ENCODE assay signal across 11 cellular contexts in the genomic region with DNA sequence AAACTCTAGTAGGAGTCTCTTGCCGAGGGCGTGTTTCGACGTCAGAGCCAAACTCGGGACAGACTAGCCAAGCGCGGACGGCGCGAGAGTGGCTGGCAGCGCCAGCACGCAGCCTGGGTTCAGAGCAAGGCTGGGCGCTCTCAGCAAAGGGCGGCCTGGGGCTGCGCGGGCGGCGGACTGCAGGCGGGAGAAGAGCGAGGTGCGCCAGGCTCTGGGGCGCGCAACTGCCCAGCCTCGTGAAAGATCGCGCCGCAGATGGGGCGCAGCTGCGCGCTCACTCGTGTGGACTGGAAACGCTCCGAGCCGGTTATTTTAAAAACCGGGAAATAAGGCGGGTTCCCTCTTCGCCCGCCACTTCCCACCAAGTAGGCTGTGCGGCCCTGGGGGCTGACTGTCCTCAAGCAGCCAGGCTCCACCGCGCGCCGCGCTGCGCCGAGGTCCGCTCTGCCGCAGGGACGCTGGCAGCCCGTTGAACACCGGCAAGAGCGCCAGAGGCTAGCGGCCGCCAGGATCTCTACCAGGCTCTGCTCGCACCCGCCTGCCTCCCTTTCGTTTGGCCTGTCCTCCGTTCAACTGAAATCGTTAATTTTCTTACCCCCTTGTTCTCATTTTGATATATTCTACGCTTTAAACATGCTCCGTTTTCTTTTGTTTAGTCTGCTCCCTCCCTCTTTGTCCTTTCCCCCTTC. TPM values are rescaled to one million over a fixed set of nuclear protein-coding genes. Genes with fewer than 3 reads are reported as not detected.
DNase-seq lines count a peak whose midpoint lies in the region; ATAC-seq lines count a peak whose summit lies in the region.
"Had no signal": no experiment of that assay in that cellular context is flagged by ENCODE, and none has a peak within 500 bp of the region (broad histone marks: within the 10 kb centered on the region; RNA-seq: fewer than 3 reads in every experiment).

No MANE protein-coding gene starts in this region.

- no peaks in the 10 kb centered on the region for H3K9me3 Mint-ChIP-seq in activated naive CD4-positive, alpha-beta T cell treated with anti-CD3 and anti-CD28 coated beads for 36 hours

- peaks cover 55% of the 10 kb centered on the region for H3K27me3 Mint-ChIP-seq in activated naive CD4-positive, alpha-beta T cell treated with anti-CD3 and anti-CD28 coated beads for 36 hours (ENCODE audit: low read depth)

- H3K27me3 ChIP-seq in adipocyte (replicated peaks; ENCODE audit: control insufficient read depth, insufficient read depth, low read length) (peaks cover 60% of the 10 kb centered on the region), subcutaneous abdominal adipose tissue (ENCODE audit: control insufficient read depth in 5 of 5, insufficient read depth in 4 of 5, low read length in 5 of 5) (peaks cover 41 to 59% (median 50%) of the 10 kb centered on the region in 5 donors)

- peaks cover 14% of the 10 kb centered on the region for H3K4me1 Mint-ChIP-seq in activated naive CD4-positive, alpha-beta T cell treated with anti-CD3 and anti-CD28 coated beads for 36 hours (ENCODE audit: low read depth)

- peak overlapping the region; percentile 30 for H3K4me3 Mint-ChIP-seq in activated naive CD4-positive, alpha-beta T cell treated with anti-CD3 and anti-CD28 coated beads for 36 hours

- CTCF ChIA-PET in activated naive CD4-positive, alpha-beta T cell treated with anti-CD3 and anti-CD28 coated beads for 36 hours (lab: Charles Lee), result interaction anchor here (1.4 to 5.4 kb wide), 2 partner anchors 8 to 14 kb away, joined by 6 to 42 read pairs; no protein-coding TSS in a partner anchor

- H3K4me1 ChIP-seq in adipocyte (ENCODE audit: control insufficient read depth, insufficient read depth, low read length), result peaks cover 2% of the 10 kb centered on the region
- peaks cover 0 to 42% (median 35%) of the 10 kb centered on the region in 5 donors for H3K4me1 ChIP-seq in subcutaneous abdominal adipose tissue (ENCODE audit: control insufficient read depth in 5 of 5, insufficient read depth in 5 of 5, low read length in 5 of 5)

- no peaks in the 10 kb centered on the region for H3K36me3 ChIP-seq in adipocyte (ENCODE audit: control insufficient read depth, insufficient read depth, low read length, severe bottlenecking)
- H3K36me3 ChIP-seq in subcutaneous abdominal adipose tissue (ENCODE audit: control insufficient read depth in 5 of 5, insufficient read depth in 5 of 5, low read length in 5 of 5), result no peaks in the 10 kb centered on the region
- H3K36me3 ChIP-seq: ascending aorta had no signal

- H3K9ac ChIP-seq in adipocyte (ENCODE audit: low read length) (no peak overlapping the region), subcutaneous abdominal adipose tissue (ENCODE audit: low read length in 5 of 5) (no peak overlapping the region)

- peak; percentile 19 for ATAC-seq in left colon
- no peak for ATAC-seq in activated CD4-positive, CD25-positive, alpha-beta regulatory T cell treated with anti-CD3 and anti-CD28 coated beads, Interleukin-2, amount 50 U/mL, for 24 hours

- H3K9me3 ChIP-seq in adipocyte (ENCODE audit: control insufficient read depth, low read length), result peaks cover 30% of the 10 kb centered on the region
- no peaks in the 10 kb centered on the region for H3K9me3 ChIP-seq in subcutaneous abdominal adipose tissue (ENCODE audit: control insufficient read depth in 5 of 5, low read length in 5 of 5)
- H3K9me3 ChIP-seq: ascending aorta had no signal

- H3K27ac Mint-ChIP-seq in activated naive CD4-positive, alpha-beta T cell treated with anti-CD3 and anti-CD28 coated beads for 36 hours, result no peak overlapping the region

- H3K4me3 ChIP-seq in adipocyte (ENCODE audit: low read length) (no peak overlapping the region), subcutaneous abdominal adipose tissue (ENCODE audit: low read depth in 1 of 5, low read length in 5 of 5) (peak overlapping the region in 3 of 5 donors; percentile 34 to 50 (median 41))

- no peaks in the 10 kb centered on the region for H3K36me3 Mint-ChIP-seq in activated naive CD4-positive, alpha-beta T cell treated with anti-CD3 and anti-CD28 coated beads for 36 hours (ENCODE audit: low read depth)

- DNase-seq in activated naive CD4-positive, alpha-beta T cell treated with anti-CD3 and anti-CD28 coated beads for 36 hours, result no peak
- DNase-seq in activated naive CD4-positive, alpha-beta T cell treated with Interleukin-2 at 50 U/mL for 16 hours, result no peak
- DNase-seq in adipocyte (ENCODE audit: low read depth), result peak; percentile 56
- DNase-seq in left colon, result no peak
- DNase-seq in stimulated activated naive CD4-positive, alpha-beta T cell (lab: John Stamatoyannopoulos, UW), result no peak
- DNase-seq in stimulated activated CD4-positive, alpha-beta T cell treated with anti-CD3 and anti-CD28 coated beads, Interleukin-2, amount 100 ng/mL, for 48 hours, result no peak
- DNase-seq: NCI-H1417 treated with DMSO at 0.1 percent for 48 hours had no signal

- H3K27ac ChIP-seq in subcutaneous abdominal adipose tissue (ENCODE audit: low read depth, low read length), result no peak overlapping the region
- H3K27ac ChIP-seq: ascending aorta had no signal

- intact Hi-C loops in activated naive CD4-positive, alpha-beta T cell treated with anti-CD3 and anti-CD28 coated beads for 36 hours (cut with micrococcal nuclease), result loop anchor here (2.0 kb wide), 1 partner anchor 17 kb away; no protein-coding TSS in a partner anchor
- intact Hi-C loops in left colon (cut with DNase I, micrococcal nuclease), result no loop called here

RNA-seq across cellular contexts. Expression of a gene that starts 2.4 kb away (rescaled TPM):
- not detected for total RNA-seq in activated naive CD4-positive, alpha-beta T cell treated with anti-CD3 and anti-CD28 coated beads for 36 hours
- not detected for total RNA-seq in left colon
- total RNA-seq: ascending aorta, myocyte had no signal

RNA-seq across cellular contexts. Expression of a gene that starts 33.7 kb away (rescaled TPM):
- 10 to 100 TPM; 20.7 to 22.8 TPM for total RNA-seq in activated naive CD4-positive, alpha-beta T cell treated with anti-CD3 and anti-CD28 coated beads for 36 hours
- 10 to 100 TPM; 34.0 to 38.2 TPM for total RNA-seq in left colon

RNA-seq across cellular contexts. Expression of a gene that starts 44.1 kb away (rescaled TPM):
- total RNA-seq in activated naive CD4-positive, alpha-beta T cell treated with anti-CD3 and anti-CD28 coated beads for 36 hours, result not detected
- total RNA-seq in left colon, result not detected
- total RNA-seq: ascending aorta, myocyte had no signal
